ENCODE assay signal across 8 cellular contexts in the genomic region with DNA sequence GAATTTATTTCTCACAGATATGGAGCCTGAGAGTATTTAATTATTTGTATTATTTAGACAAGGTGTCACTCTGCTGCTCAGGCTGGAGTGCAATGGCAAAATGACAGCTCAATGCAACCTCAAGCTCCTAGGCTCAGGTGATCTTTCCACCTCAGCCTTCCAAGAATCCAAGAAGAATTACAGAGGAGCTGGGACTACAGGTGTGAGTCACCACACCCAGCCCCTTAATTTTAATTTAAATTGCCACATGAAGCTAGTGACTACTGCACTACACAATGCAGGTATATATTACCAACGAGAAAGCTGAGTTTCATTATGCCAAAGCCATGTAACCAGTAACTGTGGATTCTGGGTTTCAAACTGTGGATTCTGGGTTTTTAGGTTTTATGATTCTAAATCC. TPM values are rescaled to one million over a fixed set of nuclear protein-coding genes. Genes with fewer than 3 reads are reported as not detected.
DNase-seq lines count a peak whose midpoint lies in the region; ATAC-seq and TF ChIP-seq lines count a peak whose summit lies in the region.

No MANE protein-coding gene starts in this region.

- H3K27me3 Mint-ChIP-seq in activated CD8-positive, alpha-beta T cell treated with anti-CD3 and anti-CD28 coated beads for 36 hours, result no peaks in the 10 kb centered on the region
- no peaks in the 10 kb centered on the region for H3K27me3 Mint-ChIP-seq in activated CD8-positive, alpha-beta T cell treated with anti-CD3 and anti-CD28 coated beads, Interleukin-2, amount 10 ng/mL, durations not matched to agents 7 days and 5 days (ENCODE audit: low read depth)
- H3K27me3 Mint-ChIP-seq in T-helper 17 cell, result no peaks in the 10 kb centered on the region

- H3K4me3 Mint-ChIP-seq in activated CD8-positive, alpha-beta T cell treated with anti-CD3 and anti-CD28 coated beads for 36 hours, result no peak overlapping the region
- H3K4me3 Mint-ChIP-seq in activated CD8-positive, alpha-beta T cell treated with anti-CD3 and anti-CD28 coated beads, Interleukin-2, amount 10 ng/mL, durations not matched to agents 7 days and 5 days, result no peak overlapping the region
- H3K4me3 Mint-ChIP-seq in T-helper 17 cell, result no peak overlapping the region

- WGBS in esophagus, 2 donors, result 31 to 34% methylated on average over 1 of the region's 1 CpG

- POLR2A ChIA-PET in activated CD8-positive, alpha-beta T cell treated with anti-CD3 and anti-CD28 coated beads for 36 hours (lab: Charles Lee), result interaction anchor here (0.7 to 6.0 kb wide), 9 partner anchors 10 to 64 kb away, joined by 3 to 46 read pairs (median 4); a partner anchor contains a TSS
- POLR2A ChIA-PET in activated CD8-positive, alpha-beta T cell treated with anti-CD3 and anti-CD28 coated beads, Interleukin-2, amount 10 ng/mL, durations not matched to agents 7 days and 5 days (lab: Charles Lee), result interaction anchor here (0.9 to 4.2 kb wide), 3 partner anchors 12 to 281 kb away, joined by 3 to 39 read pairs (median 3); a partner anchor contains a TSS
- POLR2A ChIA-PET in RWPE1 (lab: Yijun Ruan, JAX; ENCODE audit: low non-redundant PET), result interaction anchor here (0.6 to 0.7 kb wide), 2 partner anchors 42 to 55 kb away, joined by 3 to 4 read pairs; no protein-coding TSS in a partner anchor

- peaks cover 39% of the 10 kb centered on the region for H3K4me1 Mint-ChIP-seq in activated CD8-positive, alpha-beta T cell treated with anti-CD3 and anti-CD28 coated beads for 36 hours (ENCODE audit: low read depth)
- peaks cover 42% of the 10 kb centered on the region for H3K4me1 Mint-ChIP-seq in activated CD8-positive, alpha-beta T cell treated with anti-CD3 and anti-CD28 coated beads, Interleukin-2, amount 10 ng/mL, durations not matched to agents 7 days and 5 days (ENCODE audit: low read depth)
- peaks cover 13% of the 10 kb centered on the region for H3K4me1 Mint-ChIP-seq in T-helper 17 cell

- ATAC-seq in activated CD8-positive, alpha-beta T cell treated with anti-CD3 and anti-CD28 coated beads for 36 hours, result no peak
- ATAC-seq in activated CD8-positive, alpha-beta T cell treated with anti-CD3 and anti-CD28 coated beads, Interleukin-2, amount 10 ng/mL, durations not matched to agents 7 days and 5 days, result no peak
- ATAC-seq in T-helper 17 cell, result no peak

- CTCF ChIA-PET in activated CD8-positive, alpha-beta T cell treated with anti-CD3 and anti-CD28 coated beads for 36 hours (lab: Charles Lee), result interaction anchor here (0.6 to 6.1 kb wide), 7 partner anchors 10 to 134 kb away, joined by 3 to 78 read pairs (median 3); no protein-coding TSS in a partner anchor
- CTCF ChIA-PET in activated CD8-positive, alpha-beta T cell treated with anti-CD3 and anti-CD28 coated beads, Interleukin-2, amount 10 ng/mL, durations not matched to agents 7 days and 5 days (lab: Charles Lee), result interaction anchor here (1.2 to 4.9 kb wide), 8 partner anchors 9 to 134 kb away, joined by 3 to 96 read pairs (median 10); a partner anchor contains a TSS
- CTCF ChIA-PET in RWPE1 (lab: Yijun Ruan, JAX), result interaction anchor here (0.9 kb wide), 1 partner anchor 138 kb away, joined by 4 read pairs; no protein-coding TSS in a partner anchor

- H3K36me3 Mint-ChIP-seq in activated CD8-positive, alpha-beta T cell treated with anti-CD3 and anti-CD28 coated beads for 36 hours (ENCODE audit: low read depth), result peaks cover 43% of the 10 kb centered on the region
- H3K36me3 Mint-ChIP-seq in activated CD8-positive, alpha-beta T cell treated with anti-CD3 and anti-CD28 coated beads, Interleukin-2, amount 10 ng/mL, durations not matched to agents 7 days and 5 days (ENCODE audit: low read depth), result peaks cover 51% of the 10 kb centered on the region
- no peaks in the 10 kb centered on the region for H3K36me3 Mint-ChIP-seq in T-helper 17 cell (ENCODE audit: low read depth)

- DNase-seq in activated CD8-positive, alpha-beta T cell treated with anti-CD3 and anti-CD28 coated beads for 36 hours, result no peak
- DNase-seq in activated CD8-positive, alpha-beta T cell treated with anti-CD3 and anti-CD28 coated beads, Interleukin-2, amount 10 ng/mL, durations not matched to agents 7 days and 5 days, result no peak
- DNase-seq in RWPE1 (ENCODE audit: low spot score), result peak; percentile 53
- no peak for DNase-seq in retinal pigment epithelial cell (ENCODE audit: low read depth)
- no peak for DNase-seq in NCI-H2081 treated with DMSO at 0.1 percent for 48 hours (lab: John Stamatoyannopoulos, UW)
- no peak for DNase-seq in T-helper 17 cell
- DNase-seq in activated gamma-delta T cell (lab: John Stamatoyannopoulos, UW), result no peak

- H3K9me3 ChIP-seq in esophagus (ENCODE audit: control insufficient read depth in 2 of 2, insufficient read depth in 1 of 2, low read depth in 1 of 2, low read length in 1 of 2) (no peaks in the 10 kb centered on the region), T-helper 17 cell (ENCODE audit: control insufficient read depth, low read length, poor library complexity, severe bottlenecking) (no peaks in the 10 kb centered on the region)

- TF ChIP-seq CTCF in activated CD8-positive, alpha-beta T cell treated with anti-CD3 and anti-CD28 coated beads for 36 hours (IDR thresholded peaks at IDR 0.05), result no peak
- no peak for TF ChIP-seq CTCF in RWPE1 (conservative IDR thresholded peaks at IDR 0.05; ENCODE audit: low read depth)
- no peak for TF ChIP-seq CTCF in retinal pigment epithelial cell (conservative IDR thresholded peaks at IDR 0.05; ENCODE audit: low read depth, low read length)

- H3K4me3 ChIP-seq in esophagus (ENCODE audit: low read depth in 1 of 2, low read length in 2 of 2) (peak overlapping the region in 1 of 2 donors; percentile 3), retinal pigment epithelial cell (ENCODE audit: low read length) (peak overlapping the region; percentile 13)

- intact Hi-C loops in activated CD8-positive, alpha-beta T cell treated with anti-CD3 and anti-CD28 coated beads for 36 hours (cut with micrococcal nuclease), result no loop called here

- H3K27ac Mint-ChIP-seq in activated CD8-positive, alpha-beta T cell treated with anti-CD3 and anti-CD28 coated beads for 36 hours, result peak overlapping the region; percentile 27
- H3K27ac Mint-ChIP-seq in activated CD8-positive, alpha-beta T cell treated with anti-CD3 and anti-CD28 coated beads, Interleukin-2, amount 10 ng/mL, durations not matched to agents 7 days and 5 days, result no peak overlapping the region
- no peak overlapping the region for H3K27ac Mint-ChIP-seq in T-helper 17 cell

- no peaks in the 10 kb centered on the region for H3K27me3 ChIP-seq in esophagus (ENCODE audit: control insufficient read depth in 1 of 2, insufficient read depth in 2 of 2, low read length in 2 of 2)

- H3K27ac ChIP-seq in RWPE1 (no peak overlapping the region), esophagus (ENCODE audit: low read depth in 2 of 2, low read length in 1 of 2) (peak overlapping the region; percentile 10 to 27)

- H3K36me3 ChIP-seq in esophagus (ENCODE audit: control insufficient read depth in 2 of 2, insufficient read depth in 2 of 2, low read length in 1 of 2), result peaks cover 0 to 7% of the 10 kb centered on the region in 2 donors

- no peaks in the 10 kb centered on the region for H3K9me3 Mint-ChIP-seq in activated CD8-positive, alpha-beta T cell treated with anti-CD3 and anti-CD28 coated beads for 36 hours
- H3K9me3 Mint-ChIP-seq in activated CD8-positive, alpha-beta T cell treated with anti-CD3 and anti-CD28 coated beads, Interleukin-2, amount 10 ng/mL, durations not matched to agents 7 days and 5 days (ENCODE audit: insufficient read depth), result no peaks in the 10 kb centered on the region

- peaks cover 0 to 4% of the 10 kb centered on the region in 2 donors for H3K4me1 ChIP-seq in esophagus (ENCODE audit: control insufficient read depth in 2 of 2, insufficient read depth in 2 of 2, low read length in 1 of 2)

RNA-seq across cellular contexts. Expression of a gene that starts 2.1 kb away (rescaled TPM):
- total RNA-seq in activated CD8-positive, alpha-beta T cell treated with anti-CD3 and anti-CD28 coated beads for 36 hours, result 10 to 100 TPM; 68.1 to 71.3 TPM
- total RNA-seq in activated CD8-positive, alpha-beta T cell treated with anti-CD3 and anti-CD28 coated beads, Interleukin-2, amount 10 ng/mL, durations not matched to agents 7 days and 5 days, result 10 to 100 TPM; 64.5 to 68.9 TPM
- 10 to 100 TPM; 11.9 to 29.6 TPM for polyA plus RNA-seq in esophagus
- total RNA-seq in T-helper 17 cell, result 10 to 100 TPM; 59.9 to 63.1 TPM

RNA-seq across cellular contexts. Expression of a gene that starts 9.4 kb away (rescaled TPM):
- total RNA-seq in activated CD8-positive, alpha-beta T cell treated with anti-CD3 and anti-CD28 coated beads for 36 hours, result not detected
- total RNA-seq in activated CD8-positive, alpha-beta T cell treated with anti-CD3 and anti-CD28 coated beads, Interleukin-2, amount 10 ng/mL, durations not matched to agents 7 days and 5 days, result not detected
- polyA plus RNA-seq in esophagus, result under 1 TPM; 0.04 to 0.08 TPM
- not detected for total RNA-seq in T-helper 17 cell

RNA-seq across cellular contexts. Expression of a gene that starts 20.9 kb away (rescaled TPM):
- total RNA-seq in activated CD8-positive, alpha-beta T cell treated with anti-CD3 and anti-CD28 coated beads for 36 hours, result 10 to 100 TPM; 21.6 to 24.1 TPM
- total RNA-seq in activated CD8-positive, alpha-beta T cell treated with anti-CD3 and anti-CD28 coated beads, Interleukin-2, amount 10 ng/mL, durations not matched to agents 7 days and 5 days, result 10 to 100 TPM; 26.0 to 26.4 TPM
- polyA plus RNA-seq in esophagus, result 10 to 100 TPM; 23.4 to 29.7 TPM
- 10 to 100 TPM; 47.8 to 64.6 TPM for total RNA-seq in T-helper 17 cell

RNA-seq across cellular contexts. Expression of a gene that starts 46.3 kb away (rescaled TPM):
- 100 to 1,000 TPM; 147 to 150 TPM for total RNA-seq in activated CD8-positive, alpha-beta T cell treated with anti-CD3 and anti-CD28 coated beads for 36 hours
- total RNA-seq in activated CD8-positive, alpha-beta T cell treated with anti-CD3 and anti-CD28 coated beads, Interleukin-2, amount 10 ng/mL, durations not matched to agents 7 days and 5 days, result 100 to 1,000 TPM; 142 to 147 TPM
- 10 to 100 TPM; 15.9 to 26.6 TPM for polyA plus RNA-seq in esophagus
- 100 to 1,000 TPM in 1 of 2 donors, 10 to 100 TPM in 1; 86.1 to 123 TPM for total RNA-seq in T-helper 17 cell
